In genomic region chr5:61673007-61673735, GRCh38 we compare ENCODE assay signal across 12 cellular contexts.
DNase-seq lines count a peak whose midpoint lies in the region; ATAC-seq, FAIRE-seq and TF ChIP-seq lines count a peak whose summit lies in the region.
"Had no signal": no experiment of that assay in that cellular context is flagged by ENCODE, and none has a peak within 500 bp of the region (broad histone marks: within the 10 kb centered on the region; RNA-seq: fewer than 3 reads in every experiment).

No MANE protein-coding gene starts in this region.

- peaks cover 12% of the 10 kb centered on the region for H3K4me1 Mint-ChIP-seq in astrocyte (ENCODE audit: low read depth, unreplicated experiment)
- H3K4me1 Mint-ChIP-seq: CD4-positive, alpha-beta memory T cell had no signal

- H3K4me2 ChIP-seq in astrocyte (ENCODE audit: low read length) = peak overlapping the region; percentile 16

- no peak for FAIRE-seq in astrocyte (lab: Jason Lieb, UNC)

- H3K9me3 Mint-ChIP-seq in astrocyte (ENCODE audit: unreplicated experiment) = peaks cover 2% of the 10 kb centered on the region
- H3K9me3 Mint-ChIP-seq: activated T-helper 2 cell treated with anti-CD3 and anti-CD28 coated beads, Interferon-gamma antibody, Interleukin-2, Interleukin-4, amounts not matched to agents 10 μg/mL and 5 μg/mL and 100 μg/mL, durations not matched to agents 14 hours and 24 hours and 36 hours; CD4-positive, alpha-beta memory T cell had no signal

- ATAC-seq in HG02642 (IDR thresholded peaks at IDR 0.05; ENCODE audit: poor library complexity, unreplicated experiment) = peak; percentile 53
- ATAC-seq in HG03432 (IDR thresholded peaks at IDR 0.05; ENCODE audit: unreplicated experiment) = no peak

- no peak overlapping the region for H2AFZ ChIP-seq in astrocyte (ENCODE audit: low read depth, low read length)

- H3K4me3 ChIP-seq in astrocyte (ENCODE audit: insufficient read depth, low read depth, low read length) = no peak overlapping the region
- H3K4me3 ChIP-seq: SK-N-MC had no signal

- peaks cover 6% of the 10 kb centered on the region for H3K27me3 ChIP-seq in astrocyte (ENCODE audit: insufficient read depth, low read length)

- no peak overlapping the region for H3K4me3 Mint-ChIP-seq in astrocyte (ENCODE audit: unreplicated experiment)
- H3K4me3 Mint-ChIP-seq: CD4-positive, alpha-beta memory T cell had no signal

- no peaks in the 10 kb centered on the region for H4K20me1 ChIP-seq in astrocyte (ENCODE audit: insufficient read depth, low read length)

- no peak for TF ChIP-seq CTCF in astrocyte (IDR thresholded peaks at IDR 0.05; ENCODE audit: insufficient read depth, low read depth, low read length)

- DNase-seq in AG08396 (ENCODE audit: low spot score) (peak; percentile 28), astrocyte (ENCODE audit: low read depth) (peak; percentile 67), left kidney (ENCODE audit: low read depth, low spot score) (peak; percentile 91), hepatic stellate cell (ENCODE audit: low spot score) (no peak), mesenteric fat pad (ENCODE audit: low spot score) (no peak), ecto neural progenitor cell (ENCODE audit: low spot score) (no peak)
- DNase-seq: CD4-positive, alpha-beta memory T cell; hippocampal formation had no signal

- H3K79me2 ChIP-seq in astrocyte (ENCODE audit: insufficient read depth, low read length) = no peaks in the 10 kb centered on the region

- peaks cover 4% of the 10 kb centered on the region for H3K4me1 ChIP-seq in astrocyte (ENCODE audit: insufficient read depth, low read length)

- no peaks in the 10 kb centered on the region for H3K36me3 Mint-ChIP-seq in astrocyte (ENCODE audit: low read depth, unreplicated experiment)
- H3K36me3 Mint-ChIP-seq: CD4-positive, alpha-beta memory T cell had no signal

- no peaks in the 10 kb centered on the region for H3K9me3 ChIP-seq in astrocyte (ENCODE audit: insufficient read depth, low read depth, low read length)

- H3K27me3 Mint-ChIP-seq in astrocyte (ENCODE audit: low read depth, unreplicated experiment) = peaks cover 11% of the 10 kb centered on the region

- no peak overlapping the region for H3K9ac ChIP-seq in astrocyte (ENCODE audit: low read length)

- H3K27ac ChIP-seq in astrocyte (ENCODE audit: low read depth, low read length) = no peak overlapping the region
- H3K27ac ChIP-seq: SK-N-MC had no signal

- H3K36me3 ChIP-seq in astrocyte (ENCODE audit: insufficient read depth, low read length) = no peaks in the 10 kb centered on the region

- peak overlapping the region; percentile 59 for H3K27ac Mint-ChIP-seq in astrocyte (ENCODE audit: unreplicated experiment)
- H3K27ac Mint-ChIP-seq: activated T-helper 2 cell treated with anti-CD3 and anti-CD28 coated beads, Interferon-gamma antibody, Interleukin-2, Interleukin-4, amounts not matched to agents 10 μg/mL and 5 μg/mL and 100 μg/mL, durations not matched to agents 14 hours and 24 hours and 36 hours had no signal

Comparison
In these comparisons a context has a peak if more than half of its experiments do, and no peak if none do; other contexts are left out.
1. DNase-seq: peak in AG08396 (single experiment), astrocyte (single experiment) and left kidney (single experiment); none in hepatic stellate cell (single experiment), mesenteric fat pad (single experiment) and ecto neural progenitor cell (single experiment).